ENCODE assay signal across 1 cellular context in genomic region chr2:102106133-102106556, GRCh38.
TF ChIP-seq lines count a peak whose summit lies in the region.

No MANE protein-coding gene starts in this region.

TF ChIP-seq in A549, 52 proteins besides CTCF, POLR2A, EP300 and RAD21 (continued from another document):
- TF ChIP-seq CBX2 (IDR thresholded peaks at IDR 0.05; ENCODE audit: borderline replicate concordance, low read depth) (no peak), PBX3 (IDR thresholded peaks at IDR 0.05) (peak; percentile 35; the same call in 1 of the 2 replicates), ZFP36 (IDR thresholded peaks at IDR 0.05; ENCODE audit: borderline replicate concordance, partially characterized antibody) (no peak), HOXB13 (CRISPR knock-in tag; IDR thresholded peaks at IDR 0.05; ENCODE audit: low read depth) (no peak), JUN (IDR thresholded peaks at IDR 0.05) (peak; percentile 79 to 80), KDM1A (IDR thresholded peaks at IDR 0.05; ENCODE audit: low read depth) (no peak), BHLHE40 (IDR thresholded peaks at IDR 0.05; ENCODE audit: low read depth, low read length) (no peak), RARB (CRISPR knock-in tag; IDR thresholded peaks at IDR 0.05) (no peak), MAFK (IDR thresholded peaks at IDR 0.05; ENCODE audit: partially characterized antibody) (peak; percentile 16), POLR2AphosphoS2 (conservative IDR thresholded peaks at IDR 0.05; ENCODE audit: low read length) (no peak), RCOR1 (IDR thresholded peaks at IDR 0.05; ENCODE audit: low read depth, low read length) (no peak), CEBPB (IDR thresholded peaks at IDR 0.05) (peak; percentile 22 to 30; a peak in 2 of 4 replicates), ZSCAN20 (CRISPR knock-in tag; IDR thresholded peaks at IDR 0.05) (no peak), HEYL (CRISPR knock-in tag; IDR thresholded peaks at IDR 0.05) (no peak)
- TF ChIP-seq, protein P1, sequence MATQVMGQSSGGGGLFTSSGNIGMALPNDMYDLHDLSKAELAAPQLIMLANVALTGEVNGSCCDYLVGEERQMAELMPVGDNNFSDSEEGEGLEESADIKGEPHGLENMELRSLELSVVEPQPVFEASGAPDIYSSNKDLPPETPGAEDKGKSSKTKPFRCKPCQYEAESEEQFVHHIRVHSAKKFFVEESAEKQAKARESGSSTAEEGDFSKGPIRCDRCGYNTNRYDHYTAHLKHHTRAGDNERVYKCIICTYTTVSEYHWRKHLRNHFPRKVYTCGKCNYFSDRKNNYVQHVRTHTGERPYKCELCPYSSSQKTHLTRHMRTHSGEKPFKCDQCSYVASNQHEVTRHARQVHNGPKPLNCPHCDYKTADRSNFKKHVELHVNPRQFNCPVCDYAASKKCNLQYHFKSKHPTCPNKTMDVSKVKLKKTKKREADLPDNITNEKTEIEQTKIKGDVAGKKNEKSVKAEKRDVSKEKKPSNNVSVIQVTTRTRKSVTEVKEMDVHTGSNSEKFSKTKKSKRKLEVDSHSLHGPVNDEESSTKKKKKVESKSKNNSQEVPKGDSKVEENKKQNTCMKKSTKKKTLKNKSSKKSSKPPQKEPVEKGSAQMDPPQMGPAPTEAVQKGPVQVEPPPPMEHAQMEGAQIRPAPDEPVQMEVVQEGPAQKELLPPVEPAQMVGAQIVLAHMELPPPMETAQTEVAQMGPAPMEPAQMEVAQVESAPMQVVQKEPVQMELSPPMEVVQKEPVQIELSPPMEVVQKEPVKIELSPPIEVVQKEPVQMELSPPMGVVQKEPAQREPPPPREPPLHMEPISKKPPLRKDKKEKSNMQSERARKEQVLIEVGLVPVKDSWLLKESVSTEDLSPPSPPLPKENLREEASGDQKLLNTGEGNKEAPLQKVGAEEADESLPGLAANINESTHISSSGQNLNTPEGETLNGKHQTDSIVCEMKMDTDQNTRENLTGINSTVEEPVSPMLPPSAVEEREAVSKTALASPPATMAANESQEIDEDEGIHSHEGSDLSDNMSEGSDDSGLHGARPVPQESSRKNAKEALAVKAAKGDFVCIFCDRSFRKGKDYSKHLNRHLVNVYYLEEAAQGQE (IDR thresholded peaks at IDR 0.05) = no peak
